In genomic region chr10:112446855-112447691, GRCh38 we compare ENCODE assay signal across 1 cellular context.
TF ChIP-seq lines count a peak whose summit lies in the region.

Gene VTI1A (plus strand): TSS chr10:112447215. CDS start chr10:112447374, 159 bp downstream.
Gene ZDHHC6 (minus strand): TSS chr10:112446914. CDS start chr10:112445436, 1,478 bp downstream.

TF ChIP-seq in SK-N-SH treated with all-trans-retinoic acid at 6 μM for 48 hours, 23 proteins besides CTCF, POLR2A, EP300 and RAD21 (continued from another document):
- no peak for TF ChIP-seq TOX (CRISPR knock-in tag; IDR thresholded peaks at IDR 0.05; ENCODE audit: borderline replicate concordance)
- no peak for TF ChIP-seq ESRRG (CRISPR knock-in tag; IDR thresholded peaks at IDR 0.05)
- no peak for TF ChIP-seq ISL1 (CRISPR knock-in tag; IDR thresholded peaks at IDR 0.05)
